1 cellular context compared by ENCODE assay signal in the genomic region with DNA sequence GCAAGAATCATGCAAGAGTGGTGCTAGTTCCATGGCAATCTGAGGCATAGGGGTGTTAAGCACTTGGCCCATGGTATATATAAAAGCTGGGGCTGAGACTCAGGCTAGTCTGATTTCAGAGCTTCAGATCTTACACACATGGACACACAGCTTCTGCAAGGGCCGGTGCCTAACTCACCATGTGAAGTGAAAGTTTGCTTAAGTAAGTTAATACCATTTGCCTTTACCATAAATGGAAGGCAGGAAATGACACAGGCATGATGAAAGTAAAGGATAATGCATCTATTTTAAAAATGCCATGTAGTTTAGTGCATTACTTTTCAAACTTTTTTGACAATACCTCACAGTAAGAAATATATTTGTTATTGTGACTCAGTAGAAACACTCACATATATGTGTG.
TF ChIP-seq lines count a peak whose summit lies in the region.

No MANE protein-coding gene starts in this region.

TF ChIP-seq in endothelial cell of umbilical vein, 7 proteins besides CTCF, POLR2A, EP300 and RAD21 (continued from another document):
- TF ChIP-seq FOS (IDR thresholded peaks at IDR 0.05; ENCODE audit: borderline replicate concordance, insufficient read depth, low read length) = no peak
- TF ChIP-seq MAX (IDR thresholded peaks at IDR 0.05; ENCODE audit: insufficient read depth, insufficient read length) = no peak
- TF ChIP-seq MYC (IDR thresholded peaks at IDR 0.05; ENCODE audit: low read depth, low read length) = no peak
- TF ChIP-seq EZH2 (IDR thresholded peaks at IDR 0.05; ENCODE audit: borderline replicate concordance, low read depth, low read length, severe bottlenecking) = no peak
